Comparison of ENCODE assay signal across 21 cellular contexts in the genomic region with DNA sequence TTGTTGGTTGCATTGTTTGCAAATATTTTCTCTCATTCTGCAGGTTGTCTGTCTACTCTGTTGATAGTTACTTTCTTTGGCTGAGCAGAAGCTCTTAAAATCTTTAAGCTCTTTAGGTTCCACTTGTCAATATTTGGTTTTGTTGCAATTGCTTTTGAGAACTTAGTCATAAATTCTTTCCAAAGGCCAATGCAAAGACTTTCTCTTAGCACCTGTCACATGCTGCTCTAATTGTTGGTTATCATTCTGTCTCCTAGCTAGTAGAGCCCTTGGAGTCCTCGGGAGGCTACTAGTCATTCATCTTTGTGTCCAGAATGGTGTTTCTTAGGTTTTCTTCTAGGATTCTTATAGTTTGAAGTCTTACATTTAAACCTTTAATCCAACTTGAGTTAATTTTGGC.
DNase-seq lines count a peak whose midpoint lies in the region; ATAC-seq and TF ChIP-seq lines count a peak whose summit lies in the region.
"Had no signal": no experiment of that assay in that cellular context is flagged by ENCODE, and none has a peak within 500 bp of the region (broad histone marks: within the 10 kb centered on the region; RNA-seq: fewer than 3 reads in every experiment).

No MANE protein-coding gene starts in this region.

- TF ChIP-seq CTCF in Caco-2 (IDR thresholded peaks at IDR 0.05; ENCODE audit: insufficient read depth in 1 of 2, low read depth in 1 of 2, low read length in 1 of 2, severe bottlenecking in 1 of 2, unreplicated experiment in 1 of 2) (no peak), hepatocyte (IDR thresholded peaks at IDR 0.05; ENCODE audit: poor library complexity) (no peak), left lung (IDR thresholded peaks at IDR 0.05) (no peak), Calu3 (IDR thresholded peaks at IDR 0.05; ENCODE audit: unreplicated experiment) (no peak)
- TF ChIP-seq CTCF in CD4-positive, alpha-beta T cell (IDR thresholded peaks at IDR 0.05) = no peak

- no peaks in the 10 kb centered on the region for H3K36me3 Mint-ChIP-seq in Caco-2 (ENCODE audit: insufficient read depth, unreplicated experiment)
- H3K36me3 Mint-ChIP-seq in naive thymus-derived CD4-positive, alpha-beta T cell = peaks cover 0 to 5% (median 0%) of the 10 kb centered on the region in 5 donors
- no peaks in the 10 kb centered on the region for H3K36me3 Mint-ChIP-seq in Calu3 (ENCODE audit: insufficient read depth, unreplicated experiment)
- H3K36me3 Mint-ChIP-seq in CD4-positive, alpha-beta T cell (ENCODE audit: low read depth) = no peaks in the 10 kb centered on the region
- H3K36me3 Mint-ChIP-seq: CD14-positive monocyte; CD4-positive, CD25-positive, alpha-beta regulatory T cell; CD8-positive, alpha-beta T cell had no signal

- H3K27me3 ChIP-seq in Caco-2 (replicated peaks; ENCODE audit: control insufficient read depth, insufficient read depth, low read length) (no peaks in the 10 kb centered on the region), hepatocyte (no peaks in the 10 kb centered on the region), left lung (no peaks in the 10 kb centered on the region)
- H3K27me3 ChIP-seq in naive thymus-derived CD4-positive, alpha-beta T cell (ENCODE audit: control insufficient read depth in 2 of 2, insufficient read depth in 2 of 2, low read length in 2 of 2) = no peaks in the 10 kb centered on the region
- no peaks in the 10 kb centered on the region for H3K27me3 ChIP-seq in CD4-positive, alpha-beta T cell (ENCODE audit: control insufficient read depth, insufficient read depth, low read length)
- H3K27me3 ChIP-seq: BE2C, BLaER1 had no signal

- no peaks in the 10 kb centered on the region for H3K27me3 Mint-ChIP-seq in Caco-2 (ENCODE audit: insufficient read depth, unreplicated experiment)
- H3K27me3 Mint-ChIP-seq in naive thymus-derived CD4-positive, alpha-beta T cell = no peaks in the 10 kb centered on the region
- H3K27me3 Mint-ChIP-seq in Calu3 (ENCODE audit: unreplicated experiment) = peaks cover 49% of the 10 kb centered on the region
- H3K27me3 Mint-ChIP-seq in CD4-positive, alpha-beta T cell = no peaks in the 10 kb centered on the region

- no peak overlapping the region for H3K4me2 ChIP-seq in hepatocyte
- H3K4me2 ChIP-seq: BLaER1 had no signal

- H3K4me1 Mint-ChIP-seq in Caco-2 (ENCODE audit: low read depth, unreplicated experiment) (peaks cover 18% of the 10 kb centered on the region), Calu3 (ENCODE audit: low read depth, unreplicated experiment) (no peaks in the 10 kb centered on the region)
- H3K4me1 Mint-ChIP-seq in naive thymus-derived CD4-positive, alpha-beta T cell = peaks cover 6 to 27% (median 21%) of the 10 kb centered on the region in 7 donors
- H3K4me1 Mint-ChIP-seq in CD4-positive, alpha-beta T cell (ENCODE audit: low read depth) = peaks cover 14% of the 10 kb centered on the region
- H3K4me1 Mint-ChIP-seq: CD14-positive monocyte had no signal

- H3K9me3 ChIP-seq in Caco-2 (peaks cover 15% of the 10 kb centered on the region), hepatocyte (ENCODE audit: low read depth) (no peaks in the 10 kb centered on the region), left lung (no peaks in the 10 kb centered on the region)
- no peaks in the 10 kb centered on the region for H3K9me3 ChIP-seq in naive thymus-derived CD4-positive, alpha-beta T cell (ENCODE audit: control insufficient read depth in 2 of 3, low read length in 3 of 3)
- H3K9me3 ChIP-seq in CD4-positive, alpha-beta T cell (ENCODE audit: control insufficient read depth, low read length) = no peaks in the 10 kb centered on the region
- H3K9me3 ChIP-seq: BE2C had no signal

- H3K4me1 ChIP-seq in Caco-2 = peaks cover 28% of the 10 kb centered on the region
- H3K4me1 ChIP-seq in hepatocyte (ENCODE audit: insufficient read depth) = no peaks in the 10 kb centered on the region
- H3K4me1 ChIP-seq in left lung = no peaks in the 10 kb centered on the region
- H3K4me1 ChIP-seq in naive thymus-derived CD4-positive, alpha-beta T cell (ENCODE audit: control insufficient read depth in 2 of 2, insufficient read depth in 2 of 2, low read length in 2 of 2) = peaks cover 0 to 11% of the 10 kb centered on the region in 2 donors
- H3K4me1 ChIP-seq: BE2C had no signal

- no peaks in the 10 kb centered on the region for H3K9me2 ChIP-seq in hepatocyte (replicated peaks; ENCODE audit: insufficient read depth)

- intact Hi-C loops in Caco-2 (cut with micrococcal nuclease; ENCODE audit: unreplicated experiment) (loop anchor here (1.0 to 10.0 kb wide), 3 partner anchors 75 to 300 kb away; no protein-coding TSS in a partner anchor), left lung (cut with DNase I) (no loop called here), Calu3 (cut with micrococcal nuclease; ENCODE audit: unreplicated experiment) (no loop called here)
- intact Hi-C loops in naive thymus-derived CD4-positive, alpha-beta T cell (cut with micrococcal nuclease) = no loop called here
- intact Hi-C loops in CD4-positive, alpha-beta T cell (cut with DNase I, micrococcal nuclease) = loop anchor here in 1 of 2 experiments (10.0 kb wide), 2 partner anchors 180 to 430 kb away; no protein-coding TSS in a partner anchor

- H3K27ac Mint-ChIP-seq in Caco-2 (ENCODE audit: unreplicated experiment) = peak overlapping the region; percentile 12
- no peak overlapping the region for H3K27ac Mint-ChIP-seq in naive thymus-derived CD4-positive, alpha-beta T cell
- H3K27ac Mint-ChIP-seq in Calu3 (ENCODE audit: unreplicated experiment) = no peak overlapping the region
- no peak overlapping the region for H3K27ac Mint-ChIP-seq in CD4-positive, alpha-beta T cell
- H3K27ac Mint-ChIP-seq: CD14-positive monocyte; CD4-positive, CD25-positive, alpha-beta regulatory T cell; CD8-positive, alpha-beta T cell had no signal

- no peaks in the 10 kb centered on the region for H3K79me2 ChIP-seq in hepatocyte

- POLR2A ChIA-PET in Caco-2 (lab: Charles Lee) = no interaction called here
- POLR2A ChIA-PET in naive thymus-derived CD4-positive, alpha-beta T cell (lab: Charles Lee) = no interaction called here
- POLR2A ChIA-PET in CD4-positive, alpha-beta T cell (lab: Charles Lee) = no interaction called here

- DNase-seq in Caco-2 (peak in 1 of 2 experiments; percentile 46), NCI-H69 (lab: John Stamatoyannopoulos, UW) (peak; percentile 14), hepatocyte (ENCODE audit: low spot score) (peak; percentile 21), left lung (no peak), Calu3 (no peak), middle frontal gyrus (ENCODE audit: extremely low spot score, low spot score) (no peak)
- DNase-seq in naive thymus-derived CD4-positive, alpha-beta T cell = no peak
- DNase-seq in CD4-positive, alpha-beta T cell = no peak
- DNase-seq: 8988T; ACHN; BE2C; C1 segment of cervical spinal cord; CD4-positive, CD25-positive, alpha-beta regulatory T cell; CD8-positive, alpha-beta T cell; DMS79; DND-41; EL; GDM1 had no signal

- WGBS in hepatocyte (ENCODE audit: low lambda C conversion rate, missing lambda C conversion rate) = 66% methylated on average over 1 of the region's 1 CpG

- H3K4me3 ChIP-seq in Caco-2 (ENCODE audit: low read depth, low read length) (no peak overlapping the region), hepatocyte (no peak overlapping the region), left lung (no peak overlapping the region)
- no peak overlapping the region for H3K4me3 ChIP-seq in naive thymus-derived CD4-positive, alpha-beta T cell (ENCODE audit: low read length)
- H3K4me3 ChIP-seq: BLaER1, GM12878 had no signal

- H3K4me3 Mint-ChIP-seq in Caco-2 (ENCODE audit: unreplicated experiment) (no peak overlapping the region), Calu3 (ENCODE audit: low read depth, unreplicated experiment) (no peak overlapping the region)
- no peak overlapping the region for H3K4me3 Mint-ChIP-seq in naive thymus-derived CD4-positive, alpha-beta T cell
- H3K4me3 Mint-ChIP-seq in CD4-positive, alpha-beta T cell = no peak overlapping the region
- H3K4me3 Mint-ChIP-seq: CD14-positive monocyte; CD4-positive, CD25-positive, alpha-beta regulatory T cell; CD8-positive, alpha-beta T cell had no signal

- H3K9me3 Mint-ChIP-seq in Caco-2 (ENCODE audit: unreplicated experiment) = peaks cover 15% of the 10 kb centered on the region
- H3K9me3 Mint-ChIP-seq in naive thymus-derived CD4-positive, alpha-beta T cell = peaks cover 0 to 15% (median 3%) of the 10 kb centered on the region in 11 donors
- H3K9me3 Mint-ChIP-seq in Calu3 (ENCODE audit: low read depth, unreplicated experiment) = no peaks in the 10 kb centered on the region
- peaks cover 5% of the 10 kb centered on the region for H3K9me3 Mint-ChIP-seq in CD4-positive, alpha-beta T cell
- H3K9me3 Mint-ChIP-seq: CD8-positive, alpha-beta T cell had no signal

- peak; percentile 18 for ATAC-seq in left lung
- ATAC-seq in naive thymus-derived CD4-positive, alpha-beta T cell = no peak
- no peak for ATAC-seq in CD4-positive, alpha-beta T cell (ENCODE audit: poor library complexity)
- ATAC-seq: CD8-positive, alpha-beta T cell; GM12878 had no signal

- H4K20me1 ChIP-seq in hepatocyte (ENCODE audit: insufficient read depth, poor library complexity, severe bottlenecking) = no peaks in the 10 kb centered on the region
- H4K20me1 ChIP-seq: BLaER1 had no signal

- CTCF ChIA-PET in Caco-2 (lab: Charles Lee) (interaction anchor here (0.5 kb wide), 1 partner anchor 32 kb away, joined by 3 read pairs; no protein-coding TSS in a partner anchor), Calu3 (lab: Charles Lee) (no interaction called here)
- CTCF ChIA-PET in naive thymus-derived CD4-positive, alpha-beta T cell (lab: Charles Lee) = no interaction called here
- CTCF ChIA-PET in CD4-positive, alpha-beta T cell (lab: Charles Lee) = no interaction called here

- H2AFZ ChIP-seq in hepatocyte = no peak overlapping the region

- BruUV-seq in Caco-2 (replicated peaks; lab: Mats Ljungman, UMichigan) (no TSS peak), Calu3 (replicated peaks; lab: Mats Ljungman, UMichigan) (no TSS peak)

- H3K27ac ChIP-seq in hepatocyte = no peak overlapping the region
- no peak overlapping the region for H3K27ac ChIP-seq in left lung
- no peak overlapping the region for H3K27ac ChIP-seq in naive thymus-derived CD4-positive, alpha-beta T cell (ENCODE audit: low read depth, low read length)
- H3K27ac ChIP-seq in CD4-positive, alpha-beta T cell (ENCODE audit: low read depth, low read length) = no peak overlapping the region
- H3K27ac ChIP-seq: BLaER1 had no signal

- H3K36me3 ChIP-seq in Caco-2 (ENCODE audit: control insufficient read depth, insufficient read depth, low read length) (no peaks in the 10 kb centered on the region), hepatocyte (replicated peaks; ENCODE audit: insufficient read depth, low read depth) (no peaks in the 10 kb centered on the region), left lung (no peaks in the 10 kb centered on the region)
- no peaks in the 10 kb centered on the region for H3K36me3 ChIP-seq in naive thymus-derived CD4-positive, alpha-beta T cell (ENCODE audit: control insufficient read depth in 2 of 3, insufficient read depth in 3 of 3, low read length in 3 of 3)
- H3K36me3 ChIP-seq: BE2C, BLaER1 had no signal

Comparison
In these comparisons a context has a peak if more than half of its experiments do, and no peak if none do; other contexts are left out.
1. DNase-seq: peak in NCI-H69 (single experiment) and hepatocyte (single experiment); none in left lung (0 of 2), naive thymus-derived CD4-positive, alpha-beta T cell (0 of 9), Calu3 (single experiment), CD4-positive, alpha-beta T cell (0 of 10) and middle frontal gyrus (single experiment).